1 cellular context compared by ENCODE assay signal in the genomic region with DNA sequence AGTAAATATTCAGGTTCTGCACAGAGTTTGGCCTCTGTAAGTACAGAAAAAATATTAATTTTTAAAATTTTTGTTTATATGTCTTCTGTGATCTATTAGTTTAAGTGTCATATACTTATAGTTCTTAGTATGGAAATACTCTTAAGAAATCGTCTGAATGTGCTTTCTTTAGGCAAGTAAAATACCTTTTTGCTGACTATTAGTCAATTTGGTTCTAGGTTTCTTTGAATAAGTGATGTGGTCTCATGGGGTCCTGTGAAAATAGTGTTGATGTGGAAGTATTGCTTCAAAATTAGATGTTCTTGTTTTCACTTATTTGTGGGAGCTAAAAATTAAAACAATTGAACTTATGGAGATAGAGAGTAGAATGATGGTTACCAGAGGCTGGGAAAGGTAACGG.
TF ChIP-seq lines count a peak whose summit lies in the region.

No MANE protein-coding gene starts in this region.

TF ChIP-seq in HepG2, 621 proteins besides CTCF, POLR2A, EP300 and RAD21:
- no peak for TF ChIP-seq ZNF205 (CRISPR knock-in tag; IDR thresholded peaks at IDR 0.05)
- TF ChIP-seq MAFK (conservative IDR thresholded peaks at IDR 0.05 in 1 of 2, IDR thresholded peaks at IDR 0.05 in 1 of 2; ENCODE audit: low read length in 2 of 2) = peak; percentile 69 to 84
- peak; percentile 69; the same call in 1 of the 2 replicates for TF ChIP-seq MAFF (IDR thresholded peaks at IDR 0.05; ENCODE audit: low read depth, low read length)
